In genomic region chr17:34980681-34981537, GRCh38 we compare ENCODE assay signal across 1 cellular context.
A peak's percentile ranks its signal among the peaks of the same experiment; 100 is the strongest.
TF ChIP-seq lines count a peak whose summit lies in the region.

No MANE protein-coding gene starts in this region.

TF ChIP-seq in K562, 482 proteins besides CTCF, POLR2A, EP300 and RAD21 (continued from another document and continues in another):
- TF ChIP-seq CREB3L1 (IDR thresholded peaks at IDR 0.05; ENCODE audit: borderline replicate concordance, low read depth) (peak; percentile 15; the same call in 1 of the 2 replicates), NFXL1 (CRISPR knock-in tag; IDR thresholded peaks at IDR 0.05) (no peak), IRF9 (tag; IDR thresholded peaks at IDR 0.05) (no peak), ZSCAN29 (IDR thresholded peaks at IDR 0.05) (no peak), ZNF12 (CRISPR knock-in tag; IDR thresholded peaks at IDR 0.05) (no peak), GMEB1 (CRISPR knock-in tag; IDR thresholded peaks at IDR 0.05) (no peak), SMAD2 (IDR thresholded peaks at IDR 0.05; ENCODE audit: low read depth, low read length) (no peak), ZBTB40 (IDR thresholded peaks at IDR 0.05) (0 out of 2 replicates have a peak, but pooled peaks have one; percentile 15), ZBTB40 (CRISPR knock-in tag; IDR thresholded peaks at IDR 0.05) (no peak), MTA3 (IDR thresholded peaks at IDR 0.05; ENCODE audit: borderline replicate concordance) (no peak), PRPF4 (IDR thresholded peaks at IDR 0.05; ENCODE audit: insufficient read depth, low read depth, low read length, poor library complexity, severe bottlenecking) (no peak), OTX1 (CRISPR knock-in tag; IDR thresholded peaks at IDR 0.05) (no peak), POLR2B (IDR thresholded peaks at IDR 0.05; ENCODE audit: low read depth, partially characterized antibody) (peak; percentile 15), XRCC5 (IDR thresholded peaks at IDR 0.05; ENCODE audit: low read depth, low read length) (0 out of 2 replicates have a peak, but pooled peaks have one; percentile 43), SRSF9 (IDR thresholded peaks at IDR 0.05; ENCODE audit: borderline replicate concordance, low read depth, low read length) (no peak), CREB1 (IDR thresholded peaks at IDR 0.05) (no peak), CREB1 (CRISPR knock-in tag; IDR thresholded peaks at IDR 0.05) (peak; percentile 50; the same call in 1 of the 2 replicates), TAL1 (IDR thresholded peaks at IDR 0.05) (no peak), MEF2A (IDR thresholded peaks at IDR 0.05; ENCODE audit: control insufficient read depth, low read depth, low read length) (no peak), FIP1L1 (IDR thresholded peaks at IDR 0.05; ENCODE audit: low read depth, low read length, poor library complexity, severe bottlenecking) (no peak), ZNF551 (CRISPR knock-in tag; IDR thresholded peaks at IDR 0.05) (no peak), DMBX1 (CRISPR knock-in tag; IDR thresholded peaks at IDR 0.05; ENCODE audit: borderline replicate concordance) (no peak), SRSF1 (IDR thresholded peaks at IDR 0.05; ENCODE audit: low read depth, low read length) (no peak), ZC3H11A (IDR thresholded peaks at IDR 0.05; ENCODE audit: low read depth, low read length) (no peak), ZNF311 (CRISPR knock-in tag; IDR thresholded peaks at IDR 0.05) (no peak), MYC (IDR thresholded peaks at IDR 0.05; ENCODE audit: low read depth, low read length) (peak; percentile 89), MYC (CRISPR knock-in tag; IDR thresholded peaks at IDR 0.05; ENCODE audit: borderline replicate concordance, low read depth) (peak; percentile 47; the same call in 1 of the 2 replicates), CHD4 (IDR thresholded peaks at IDR 0.05; ENCODE audit: insufficient read depth, insufficient replicate concordance, low read depth, low read length, poor library complexity, severe bottlenecking) (no peak), ZNF695 (CRISPR knock-in tag; IDR thresholded peaks at IDR 0.05) (no peak), POLR2G (IDR thresholded peaks at IDR 0.05; ENCODE audit: low read depth, low read length) (peak; percentile 91), UBTF (IDR thresholded peaks at IDR 0.05; ENCODE audit: borderline replicate concordance in 1 of 2, low read depth in 2 of 2, low read length in 2 of 2) (0 out of 4 replicates have a peak, but pooled peaks of 1 of the 2 experiments have one; percentile 11), ZC3H8 (IDR thresholded peaks at IDR 0.05) (no peak), NCOA4 (IDR thresholded peaks at IDR 0.05; ENCODE audit: partially characterized antibody) (no peak), HNRNPUL1 (IDR thresholded peaks at IDR 0.05; ENCODE audit: low read length) (no peak), EP400 (IDR thresholded peaks at IDR 0.05) (peak; percentile 51; the same call in 1 of the 2 replicates), CUX1 (CRISPR knock-in tag; IDR thresholded peaks at IDR 0.05) (no peak), ZNF347 (CRISPR knock-in tag; IDR thresholded peaks at IDR 0.05; ENCODE audit: low read depth) (no peak), PHF21A (IDR thresholded peaks at IDR 0.05; ENCODE audit: borderline replicate concordance, low read depth) (no peak), ZNF830 (CRISPR knock-in tag; IDR thresholded peaks at IDR 0.05) (0 out of 2 replicates have a peak, but pooled peaks have one; percentile 51), NELFE (IDR thresholded peaks at IDR 0.05; ENCODE audit: insufficient read depth, insufficient read length) (no peak), TFAP4 (CRISPR knock-in tag; IDR thresholded peaks at IDR 0.05; ENCODE audit: borderline replicate concordance) (peak; percentile 42; the same call in 1 of the 2 replicates), BMI1 (IDR thresholded peaks at IDR 0.05; ENCODE audit: low read length) (no peak)
